ENCODE assay signal across 8 cellular contexts in the genomic region with DNA sequence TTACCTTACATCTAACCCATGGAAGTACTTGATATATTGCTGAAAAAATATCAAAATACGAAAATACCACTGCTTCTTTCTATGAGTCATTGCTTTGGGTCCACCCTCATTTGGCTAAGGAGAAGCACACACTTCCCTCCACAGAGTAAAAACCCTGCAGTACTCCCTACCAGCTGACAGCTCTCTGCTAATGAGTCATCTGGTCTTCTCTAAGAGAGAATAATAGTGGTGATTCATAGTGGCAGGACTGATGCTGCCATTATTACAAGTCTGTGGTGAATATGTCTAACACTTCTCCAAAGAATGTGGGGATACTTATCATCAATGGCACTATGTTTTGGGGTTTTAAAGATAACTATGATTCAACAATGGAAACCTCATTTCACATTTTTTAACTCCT.
DNase-seq lines count a peak whose midpoint lies in the region; ATAC-seq and TF ChIP-seq lines count a peak whose summit lies in the region.

No MANE protein-coding gene starts in this region.

- peaks cover 2% of the 10 kb centered on the region for H3K27me3 Mint-ChIP-seq in activated CD8-positive, alpha-beta T cell treated with anti-CD3 and anti-CD28 coated beads for 36 hours
- no peaks in the 10 kb centered on the region for H3K27me3 Mint-ChIP-seq in activated CD8-positive, alpha-beta T cell treated with anti-CD3 and anti-CD28 coated beads, Interleukin-2, amount 10 ng/mL, durations not matched to agents 7 days and 5 days (ENCODE audit: low read depth)

- peak; percentile 41 for DNase-seq in activated CD8-positive, alpha-beta T cell treated with anti-CD3 and anti-CD28 coated beads for 36 hours
- DNase-seq in activated CD8-positive, alpha-beta T cell treated with anti-CD3 and anti-CD28 coated beads, Interleukin-2, amount 10 ng/mL, durations not matched to agents 7 days and 5 days, result no peak
- DNase-seq in RPMI7951 (ENCODE audit: low read depth) (peak; percentile 70), kidney tubule cell (ENCODE audit: low spot score) (peak; percentile 94), GM10248 (ENCODE audit: extremely low spot score) (no peak), left colon (no peak)
- DNase-seq in activated CD8-positive, alpha-beta memory T cell treated with anti-CD3 and anti-CD28 coated beads for 24 hours, result no peak

- H3K9me3 Mint-ChIP-seq in activated CD8-positive, alpha-beta T cell treated with anti-CD3 and anti-CD28 coated beads for 36 hours, result peaks cover 4% of the 10 kb centered on the region
- H3K9me3 Mint-ChIP-seq in activated CD8-positive, alpha-beta T cell treated with anti-CD3 and anti-CD28 coated beads, Interleukin-2, amount 10 ng/mL, durations not matched to agents 7 days and 5 days (ENCODE audit: insufficient read depth), result no peaks in the 10 kb centered on the region

- no peak overlapping the region for H3K27ac Mint-ChIP-seq in activated CD8-positive, alpha-beta T cell treated with anti-CD3 and anti-CD28 coated beads for 36 hours
- H3K27ac Mint-ChIP-seq in activated CD8-positive, alpha-beta T cell treated with anti-CD3 and anti-CD28 coated beads, Interleukin-2, amount 10 ng/mL, durations not matched to agents 7 days and 5 days, result no peak overlapping the region

- H3K4me3 Mint-ChIP-seq in activated CD8-positive, alpha-beta T cell treated with anti-CD3 and anti-CD28 coated beads for 36 hours, result no peak overlapping the region
- no peak overlapping the region for H3K4me3 Mint-ChIP-seq in activated CD8-positive, alpha-beta T cell treated with anti-CD3 and anti-CD28 coated beads, Interleukin-2, amount 10 ng/mL, durations not matched to agents 7 days and 5 days

- intact Hi-C loops in activated CD8-positive, alpha-beta T cell treated with anti-CD3 and anti-CD28 coated beads for 36 hours (cut with micrococcal nuclease), result no loop called here
- intact Hi-C loops in left colon (cut with DNase I, micrococcal nuclease), result no loop called here

- POLR2A ChIA-PET in activated CD8-positive, alpha-beta T cell treated with anti-CD3 and anti-CD28 coated beads for 36 hours (lab: Charles Lee), result no interaction called here
- POLR2A ChIA-PET in activated CD8-positive, alpha-beta T cell treated with anti-CD3 and anti-CD28 coated beads, Interleukin-2, amount 10 ng/mL, durations not matched to agents 7 days and 5 days (lab: Charles Lee), result no interaction called here
- POLR2A ChIA-PET in GM10248 (lab: Yijun Ruan, JAX), result no interaction called here

- peak; percentile 98 for ATAC-seq in activated CD8-positive, alpha-beta T cell treated with anti-CD3 and anti-CD28 coated beads for 36 hours
- no peak for ATAC-seq in activated CD8-positive, alpha-beta T cell treated with anti-CD3 and anti-CD28 coated beads, Interleukin-2, amount 10 ng/mL, durations not matched to agents 7 days and 5 days
- ATAC-seq in HG03025 (IDR thresholded peaks at IDR 0.05; ENCODE audit: low FRiP score, unreplicated experiment) (peak; percentile 68), left colon (no peak)

- TF ChIP-seq CTCF in activated CD8-positive, alpha-beta T cell treated with anti-CD3 and anti-CD28 coated beads for 36 hours (IDR thresholded peaks at IDR 0.05), result no peak
- TF ChIP-seq CTCF in GM10248 (IDR thresholded peaks at IDR 0.05; ENCODE audit: control extremely low read depth, extremely low read depth, low read depth, missing control alignments), result no peak

- CTCF ChIA-PET in activated CD8-positive, alpha-beta T cell treated with anti-CD3 and anti-CD28 coated beads for 36 hours (lab: Charles Lee), result no interaction called here
- CTCF ChIA-PET in activated CD8-positive, alpha-beta T cell treated with anti-CD3 and anti-CD28 coated beads, Interleukin-2, amount 10 ng/mL, durations not matched to agents 7 days and 5 days (lab: Charles Lee), result no interaction called here
- CTCF ChIA-PET in GM10248 (lab: Yijun Ruan, JAX), result no interaction called here

- no peaks in the 10 kb centered on the region for H3K36me3 Mint-ChIP-seq in activated CD8-positive, alpha-beta T cell treated with anti-CD3 and anti-CD28 coated beads for 36 hours (ENCODE audit: low read depth)
- no peaks in the 10 kb centered on the region for H3K36me3 Mint-ChIP-seq in activated CD8-positive, alpha-beta T cell treated with anti-CD3 and anti-CD28 coated beads, Interleukin-2, amount 10 ng/mL, durations not matched to agents 7 days and 5 days (ENCODE audit: low read depth)

- H3K4me1 Mint-ChIP-seq in activated CD8-positive, alpha-beta T cell treated with anti-CD3 and anti-CD28 coated beads for 36 hours (ENCODE audit: low read depth), result peaks cover 4% of the 10 kb centered on the region
- no peaks in the 10 kb centered on the region for H3K4me1 Mint-ChIP-seq in activated CD8-positive, alpha-beta T cell treated with anti-CD3 and anti-CD28 coated beads, Interleukin-2, amount 10 ng/mL, durations not matched to agents 7 days and 5 days (ENCODE audit: low read depth)

Comparison
In these comparisons a context has a peak if more than half of its experiments do, and no peak if none do; other contexts are left out.
1. ATAC-seq: peak in activated CD8-positive, alpha-beta T cell treated with anti-CD3 and anti-CD28 coated beads for 36 hours (single experiment) and HG03025 (single experiment); none in activated CD8-positive, alpha-beta T cell treated with anti-CD3 and anti-CD28 coated beads, Interleukin-2, amount 10 ng/mL, durations not matched to agents 7 days and 5 days (single experiment) and left colon (single experiment).
2. DNase-seq: peak in activated CD8-positive, alpha-beta T cell treated with anti-CD3 and anti-CD28 coated beads for 36 hours (single experiment), RPMI7951 (single experiment) and kidney tubule cell (single experiment); none in activated CD8-positive, alpha-beta T cell treated with anti-CD3 and anti-CD28 coated beads, Interleukin-2, amount 10 ng/mL, durations not matched to agents 7 days and 5 days (single experiment), GM10248 (single experiment), left colon (0 of 2) and activated CD8-positive, alpha-beta memory T cell treated with anti-CD3 and anti-CD28 coated beads for 24 hours (single experiment).